Comparison of ENCODE assay signal across 1 cellular context in genomic region chr6:144161970-144162369, GRCh38.
TF ChIP-seq lines count a peak whose summit lies in the region.

No MANE protein-coding gene starts in this region.

TF ChIP-seq in GM12878, 131 proteins besides CTCF, POLR2A, EP300 and RAD21 (continued from another document):
- TF ChIP-seq BCL3 (IDR thresholded peaks at IDR 0.05; ENCODE audit: borderline replicate concordance, insufficient read depth, low read depth, low read length, poor library complexity, severe bottlenecking) (no peak), SPI1 (IDR thresholded peaks at IDR 0.05; ENCODE audit: borderline replicate concordance, insufficient read depth, low read depth, low read length) (no peak), E4F1 (IDR thresholded peaks at IDR 0.05; ENCODE audit: borderline replicate concordance, partially characterized antibody) (no peak)
